ENCODE assay signal across 10 cellular contexts in the genomic region with DNA sequence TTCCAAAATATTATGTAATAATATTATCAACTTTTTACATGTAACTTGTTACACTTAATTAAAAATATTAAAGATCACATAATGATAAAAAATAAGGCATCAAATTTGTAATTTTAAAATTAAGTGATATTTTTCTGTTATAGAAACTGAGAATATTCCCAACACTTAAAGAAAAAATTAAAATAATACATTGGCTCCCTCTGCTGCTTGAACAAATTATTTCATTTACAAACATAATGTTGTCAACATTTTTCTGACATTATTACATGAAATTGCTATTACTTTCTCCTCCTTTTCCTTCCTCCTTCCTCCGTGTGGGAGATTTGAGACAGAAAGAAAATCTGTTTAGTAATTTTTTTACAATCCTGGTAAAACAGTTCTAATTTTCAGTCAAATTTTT. TPM values are rescaled to one million over a fixed set of nuclear protein-coding genes. Genes with fewer than 3 reads are reported as not detected.
DNase-seq lines count a peak whose midpoint lies in the region; ATAC-seq and TF ChIP-seq lines count a peak whose summit lies in the region.
"Had no signal": no experiment of that assay in that cellular context is flagged by ENCODE, and none has a peak within 500 bp of the region (broad histone marks: within the 10 kb centered on the region; RNA-seq: fewer than 3 reads in every experiment).

No MANE protein-coding gene starts in this region.

- H3K4me3 ChIP-seq in A673 (ENCODE audit: low read depth, low read length, poor library complexity, severe bottlenecking) (no peak overlapping the region), IMR-90 (ENCODE audit: insufficient read depth, low read depth, low read length) (no peak overlapping the region), adrenal gland (no peak overlapping the region), upper lobe of left lung (no peak overlapping the region)

- H3K36me3 ChIP-seq in A673 (ENCODE audit: insufficient read depth, low read length, poor library complexity, severe bottlenecking), result no peaks in the 10 kb centered on the region
- H3K36me3 ChIP-seq in IMR-90 (ENCODE audit: control insufficient read depth, insufficient read depth, low read length), result no peaks in the 10 kb centered on the region
- H3K36me3 ChIP-seq in adrenal gland (replicated peaks in 1 of 2), result no peaks in the 10 kb centered on the region
- no peaks in the 10 kb centered on the region for H3K36me3 ChIP-seq in upper lobe of left lung

- no peak for TF ChIP-seq RAD21 in IMR-90 (IDR thresholded peaks at IDR 0.05; ENCODE audit: low read length)

- H3K27me3 ChIP-seq in A673 (replicated peaks; ENCODE audit: insufficient read depth, low read depth, low read length, poor library complexity), result no peaks in the 10 kb centered on the region
- no peaks in the 10 kb centered on the region for H3K27me3 ChIP-seq in IMR-90 (ENCODE audit: control insufficient read depth, insufficient read depth, low read length)
- H3K27me3 ChIP-seq in adrenal gland, result no peaks in the 10 kb centered on the region
- H3K27me3 ChIP-seq in upper lobe of left lung, result no peaks in the 10 kb centered on the region

- TF ChIP-seq POLR2A in IMR-90 (IDR thresholded peaks at IDR 0.05; ENCODE audit: low read depth, low read length), result no peak
- TF ChIP-seq POLR2A in adrenal gland (IDR thresholded peaks at IDR 0.05), result no peak
- no peak for TF ChIP-seq POLR2A in upper lobe of left lung (IDR thresholded peaks at IDR 0.05)

- intact Hi-C loops in A673 (cut with micrococcal nuclease; ENCODE audit: unreplicated experiment) (loop anchor here (2.0 to 5.0 kb wide), 2 partner anchors 59 to 806 kb away; no protein-coding TSS in a partner anchor), IMR-90 (cut with micrococcal nuclease) (loop anchor here (5.0 to 10.0 kb wide), 2 partner anchors 61 to 1763 kb away; no protein-coding TSS in a partner anchor), adrenal gland (cut with DNase I) (loop anchor here (2.0 kb wide), 1 partner anchor 59 kb away; no protein-coding TSS in a partner anchor)

- no peaks in the 10 kb centered on the region for H3K9me3 ChIP-seq in A673 (ENCODE audit: low read depth, low read length, poor library complexity, severe bottlenecking)
- H3K9me3 ChIP-seq in IMR-90 (ENCODE audit: control insufficient read depth, insufficient read depth, low read length), result no peaks in the 10 kb centered on the region
- H3K9me3 ChIP-seq in adrenal gland (replicated peaks in 1 of 3), result no peaks in the 10 kb centered on the region
- H3K9me3 ChIP-seq in upper lobe of left lung, result no peaks in the 10 kb centered on the region

- H3K4ac ChIP-seq in IMR-90 (ENCODE audit: low read depth, low read length), result no peak overlapping the region

- H2AK9ac ChIP-seq in IMR-90 (replicated peaks; ENCODE audit: low read depth, low read length, poor library complexity), result no peak overlapping the region

- no peak overlapping the region for H2AFZ ChIP-seq in IMR-90 (replicated peaks; ENCODE audit: low read length, poor library complexity)

- in situ Hi-C loops in IMR-90 (cut with MboI; ENCODE audit: low sequenced_read_pairs), result no loop called here

- H3K18ac ChIP-seq in IMR-90 (ENCODE audit: low read depth, low read length), result no peak overlapping the region

- TF ChIP-seq CTCF in A673 (conservative IDR thresholded peaks at IDR 0.05; ENCODE audit: low read depth, low read length) (peak; percentile 34; the same call in 1 of the 2 replicates), IMR-90 (conservative IDR thresholded peaks at IDR 0.05; ENCODE audit: low read depth, low read length) (peak; percentile 34), adrenal gland (IDR thresholded peaks at IDR 0.05) (peak; percentile 8 to 63 (median 44)), upper lobe of left lung (IDR thresholded peaks at IDR 0.05) (peak in 2 of 6 experiments; percentile 7 to 34)

- CTCF ChIA-PET in A673 (lab: Charles Lee), result no interaction called here
- CTCF ChIA-PET in IMR-90 (lab: Yijun Ruan, JAX), result no interaction called here

- H3K79me1 ChIP-seq in IMR-90 (ENCODE audit: low read depth in 1 of 2, low read length in 2 of 2), result no peaks in the 10 kb centered on the region

- no peaks in the 10 kb centered on the region for H3K9me1 ChIP-seq in IMR-90 (ENCODE audit: insufficient read depth, low read length)

- POLR2A ChIA-PET in A673 (lab: Charles Lee; ENCODE audit: low non-redundant PET), result no interaction called here
- POLR2A ChIA-PET in IMR-90 (lab: Charles Lee; ENCODE audit: unreplicated experiment), result no interaction called here

- no peak overlapping the region for H3K4me2 ChIP-seq in IMR-90 (ENCODE audit: low read depth, low read length)

- H2BK20ac ChIP-seq in IMR-90 (ENCODE audit: low read depth, low read length), result no peak overlapping the region

- no peak overlapping the region for H2BK15ac ChIP-seq in IMR-90 (ENCODE audit: low read depth, low read length)

- no peak overlapping the region for H3K56ac ChIP-seq in IMR-90 (ENCODE audit: extremely low read depth, insufficient read depth, low read length)

- H3K4me1 ChIP-seq in A673 (ENCODE audit: insufficient read depth, low read length, poor library complexity, severe bottlenecking) (no peaks in the 10 kb centered on the region), IMR-90 (ENCODE audit: control insufficient read depth, insufficient read depth, low read length) (no peaks in the 10 kb centered on the region), adrenal gland (replicated peaks in 1 of 2) (no peaks in the 10 kb centered on the region), upper lobe of left lung (no peaks in the 10 kb centered on the region)

- no peak for TF ChIP-seq EP300 in upper lobe of left lung (IDR thresholded peaks at IDR 0.05)

- no peak overlapping the region for H4K91ac ChIP-seq in IMR-90 (ENCODE audit: insufficient read depth, low read depth, low read length)

- DNase-seq in A673 (ENCODE audit: low spot score), result peak; percentile 30
- peak; percentile 3 for DNase-seq in IMR-90
- DNase-seq in adrenal gland, result no peak
- peak; percentile 29 for DNase-seq in kidney tubule cell (ENCODE audit: low spot score)
- no peak for DNase-seq in stimulated activated CD4-positive, alpha-beta T cell treated with anti-CD3 and anti-CD28 coated beads, Interleukin-2, amount 100 ng/mL, for 24 hours
- no peak for DNase-seq in upper lobe of left lung
- DNase-seq: activated effector memory CD4-positive, alpha-beta T cell treated with Interleukin-2 at 50 U/mL for 16 hours; T-cell had no signal

- H2AK5ac ChIP-seq in IMR-90 (ENCODE audit: low read depth, low read length), result no peak overlapping the region

- no peak overlapping the region for H3K14ac ChIP-seq in IMR-90 (replicated peaks; ENCODE audit: low read depth, low read length)

- dilution Hi-C loops in IMR-90 (cut with HindIII; ENCODE audit: low sequenced_read_pairs, unreplicated experiment), result no loop called here

- H4K8ac ChIP-seq in IMR-90 (ENCODE audit: low read depth in 2 of 2, low read length in 2 of 2), result no peak overlapping the region

- no peak overlapping the region for H3K23ac ChIP-seq in IMR-90 (ENCODE audit: low read depth, low read length)

- no peak overlapping the region for H3K9ac ChIP-seq in IMR-90 (ENCODE audit: low read depth, low read length)

- H4K5ac ChIP-seq in IMR-90 (ENCODE audit: low read depth, low read length), result no peak overlapping the region

- H3K27ac ChIP-seq in A673 (ENCODE audit: low read depth, low read length, poor library complexity, severe bottlenecking) (no peak overlapping the region), IMR-90 (ENCODE audit: insufficient read depth, low read length) (no peak overlapping the region), adrenal gland (no peak overlapping the region), upper lobe of left lung (no peak overlapping the region)

- WGBS in IMR-90 (ENCODE audit: extremely low coverage in 2 of 2, insufficient read length in 1 of 2), 2 experiments, result no CpG with 5 or more reads among the region's 1 CpG
- 22 to 40% (median 29%) methylated on average over 1 of the region's 1 CpG for WGBS in adrenal gland, 4 donors
- 7 to 13% methylated on average over 1 of the region's 1 CpG for WGBS in upper lobe of left lung, 2 donors

- no peak for ATAC-seq in IMR-90 (ENCODE audit: low read depth)
- ATAC-seq in upper lobe of left lung (ENCODE audit: low FRiP score in 2 of 2), result no peak
- no peak for ATAC-seq in GM19467 (IDR thresholded peaks at IDR 0.05; ENCODE audit: unreplicated experiment)
- no peak for ATAC-seq in HG03139 (IDR thresholded peaks at IDR 0.05; ENCODE audit: unreplicated experiment)
- ATAC-seq: T-cell had no signal

- no peak overlapping the region for H2BK120ac ChIP-seq in IMR-90 (ENCODE audit: low read depth, low read length)

- BruUV-seq in A673 (replicated peaks; lab: Mats Ljungman, UMichigan), result no TSS peak
- no TSS peak for BruUV-seq in IMR-90 (replicated peaks; lab: Mats Ljungman, UMichigan)

- no peak overlapping the region for H2BK5ac ChIP-seq in IMR-90 (ENCODE audit: low read depth, low read length, poor library complexity, severe bottlenecking)

- no peaks in the 10 kb centered on the region for H4K20me1 ChIP-seq in IMR-90 (ENCODE audit: insufficient read depth, low read length)

TF ChIP-seq in IMR-90, 13 proteins besides CTCF, POLR2A, EP300 and RAD21:
- TF ChIP-seq, protein P1, sequence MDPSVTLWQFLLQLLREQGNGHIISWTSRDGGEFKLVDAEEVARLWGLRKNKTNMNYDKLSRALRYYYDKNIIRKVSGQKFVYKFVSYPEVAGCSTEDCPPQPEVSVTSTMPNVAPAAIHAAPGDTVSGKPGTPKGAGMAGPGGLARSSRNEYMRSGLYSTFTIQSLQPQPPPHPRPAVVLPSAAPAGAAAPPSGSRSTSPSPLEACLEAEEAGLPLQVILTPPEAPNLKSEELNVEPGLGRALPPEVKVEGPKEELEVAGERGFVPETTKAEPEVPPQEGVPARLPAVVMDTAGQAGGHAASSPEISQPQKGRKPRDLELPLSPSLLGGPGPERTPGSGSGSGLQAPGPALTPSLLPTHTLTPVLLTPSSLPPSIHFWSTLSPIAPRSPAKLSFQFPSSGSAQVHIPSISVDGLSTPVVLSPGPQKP (IDR thresholded peaks at IDR 0.05; ENCODE audit: borderline replicate concordance, low read depth, low read length), result no peak
- TF ChIP-seq MAFK (IDR thresholded peaks at IDR 0.05; ENCODE audit: low read depth, low read length) (no peak), CHD1 (IDR thresholded peaks at IDR 0.05; ENCODE audit: low read depth, low read length) (no peak), RFX5 (IDR thresholded peaks at IDR 0.05; ENCODE audit: low read depth, low read length) (no peak), RCOR1 (IDR thresholded peaks at IDR 0.05; ENCODE audit: insufficient replicate concordance, low read length) (no peak), CEBPB (IDR thresholded peaks at IDR 0.05; ENCODE audit: low read depth, low read length) (no peak), FOS (IDR thresholded peaks at IDR 0.05; ENCODE audit: low read depth, low read length) (no peak)

RNA-seq across cellular contexts. Expression of a gene that starts 42.3 kb away (rescaled TPM):
- total RNA-seq in A673 (2021) (0.67 and 1.5 TPM in 2 replicates), IMR-90 (2012; rRNA removed) (0.36 and 0.56 TPM in 2 replicates), adrenal gland (10 to 100 TPM in 5 of 8 donors, 1 to 10 TPM in 3; 8.7 to 21.7 (median 12.3) TPM), upper lobe of left lung (10 to 100 TPM in 2 of 6 donors, 1 to 10 TPM in 4; 5.0 to 17.4 (median 9.7) TPM)
- polyA plus RNA-seq in IMR-90 (2012; rRNA removed) (0.02 TPM in 1 of 2 replicates, not detected in the other), adrenal gland (1 to 10 TPM; 1.5 to 6.8 (median 3.2) TPM)
- not detected in 2 replicates for polyA plus RNA-seq in IMR-90 (2012; cell fraction: cytosol; rRNA removed)
- polyA plus RNA-seq in IMR-90 (2012; cell fraction: nucleus; rRNA removed; ENCODE audit: low replicate concordance), result 0.04 and 0.18 TPM in 2 replicates
- total RNA-seq: T-cell had no signal

Comparison
In these comparisons a context has a peak if more than half of its experiments do, and no peak if none do; other contexts are left out.
1. DNase-seq: peak in A673 (single experiment), IMR-90 (single experiment) and kidney tubule cell (single experiment); none in adrenal gland (0 of 7), stimulated activated CD4-positive, alpha-beta T cell treated with anti-CD3 and anti-CD28 coated beads, Interleukin-2, amount 100 ng/mL, for 24 hours (0 of 2) and upper lobe of left lung (0 of 2).